Comparison of ENCODE assay signal across 23 cellular contexts in genomic region chr21:36706482-36706852, GRCh38. TPM values are rescaled to one million over a fixed set of nuclear protein-coding genes. Genes with fewer than 3 reads are reported as not detected.
A peak's percentile ranks its signal among the peaks of the same experiment; 100 is the strongest.
DNase-seq lines count a peak whose midpoint lies in the region; ATAC-seq, FAIRE-seq and TF ChIP-seq lines count a peak whose summit lies in the region.
"Had no signal": no experiment of that assay in that cellular context is flagged by ENCODE, and none has a peak within 500 bp of the region (broad histone marks: within the 10 kb centered on the region; RNA-seq: fewer than 3 reads in every experiment).

No MANE protein-coding gene starts in this region.

- H3F3A ChIP-seq in neural cell (ENCODE audit: insufficient read depth, low read length, poor library complexity, severe bottlenecking): no peaks in the 10 kb centered on the region

- no peak overlapping the region for H3K27ac ChIP-seq in BLaER1 treated with 17β-estradiol and CSF1 and Interleukin-3, amounts not matched to agents 10 nM and 100 nM
- H3K27ac ChIP-seq in neural cell (ENCODE audit: low read length): no peak overlapping the region
- H3K27ac ChIP-seq: cardiac muscle cell, hepatocyte, sigmoid colon, SJCRH30, testis had no signal

- H3K9me3 ChIP-seq in BLaER1 treated with 17β-estradiol and CSF1 and Interleukin-3, amounts not matched to agents 10 nM and 100 nM (replicated peaks in 1 of 11): peaks cover 0 to 26% (median 15%) of the 10 kb centered on the region in 11 experiments; a peak in 14 of 22 replicates
- no peaks in the 10 kb centered on the region for H3K9me3 ChIP-seq in neural cell (ENCODE audit: low read length)
- H3K9me3 ChIP-seq: sigmoid colon, SJCRH30, testis had no signal

- DNase-seq in H7: peak; percentile 39
- no peak for DNase-seq in effector memory CD8-positive, alpha-beta T cell
- no peak for DNase-seq in hippocampal formation (lab: John Stamatoyannopoulos, UW)
- no peak for DNase-seq in HPDE6-E6E7 (ENCODE audit: extremely low spot score)
- no peak for DNase-seq in HTR-8/SVneo (ENCODE audit: insufficient read length, low spot score)
- DNase-seq in stimulated activated CD4-positive, alpha-beta T cell treated with anti-CD3 and anti-CD28 coated beads, Interleukin-15, amount 100 ng/mL, for 24 hours: no peak
- DNase-seq: activated CD4-positive, alpha-beta T cell treated with anti-CD3 and anti-CD28 coated beads for 4 hours; GF-D8; KBM-7; kidney glomerular epithelial cell; NCI-H1092; NCI-H526 treated with DMSO at 0.1 percent for 48 hours; occipital lobe; OCI-M1; sigmoid colon; SJCRH30; T1000; testis had no signal

- no peak for TF ChIP-seq CTCF in neural cell (IDR thresholded peaks at IDR 0.05; ENCODE audit: poor library complexity, severe bottlenecking)

- H3K4me1 Mint-ChIP-seq in effector memory CD8-positive, alpha-beta T cell (ENCODE audit: low read depth in 2 of 2): peaks cover 15 to 30% of the 10 kb centered on the region in 2 donors

- peaks cover 0 to 99% (median 90%) of the 10 kb centered on the region in 11 experiments; a peak in 17 of 22 replicates for H4K20me1 ChIP-seq in BLaER1 treated with 17β-estradiol and CSF1 and Interleukin-3, amounts not matched to agents 10 nM and 100 nM
- no peaks in the 10 kb centered on the region for H4K20me1 ChIP-seq in neural cell (ENCODE audit: insufficient read depth)

- peaks cover 73 to 100% of the 10 kb centered on the region in 2 donors for H3K27me3 Mint-ChIP-seq in effector memory CD8-positive, alpha-beta T cell

- ATAC-seq in effector memory CD8-positive, alpha-beta T cell (replicated peaks): no peak

- H3K4me2 ChIP-seq in BLaER1 treated with 17β-estradiol and CSF1 and Interleukin-3, amounts not matched to agents 10 nM and 100 nM: peak overlapping the region in 7 of 11 experiments; percentile 1 to 44 (median 20); a peak in 9 of 22 replicates
- no peak overlapping the region for H3K4me2 ChIP-seq in neural cell (ENCODE audit: low read length)
- H3K4me2 ChIP-seq: hepatocyte had no signal

- TF ChIP-seq EP300 in neural cell (conservative IDR thresholded peaks at IDR 0.05; ENCODE audit: poor library complexity, severe bottlenecking): no peak

- no peak overlapping the region for H3K4me3 ChIP-seq in BLaER1 treated with 17β-estradiol and CSF1 and Interleukin-3, amounts not matched to agents 10 nM and 100 nM
- H3K4me3 ChIP-seq in H7 (ENCODE audit: insufficient read depth, low read depth, low read length): no peak overlapping the region
- H3K4me3 ChIP-seq in neural cell (ENCODE audit: low read length): no peak overlapping the region
- H3K4me3 ChIP-seq: cardiac muscle cell, hepatocyte, sigmoid colon, SJCRH30, testis had no signal

- H3K9me3 Mint-ChIP-seq in effector memory CD8-positive, alpha-beta T cell: no peaks in the 10 kb centered on the region

- peaks cover 100% of the 10 kb centered on the region in 11 experiments for H3K27me3 ChIP-seq in BLaER1 treated with 17β-estradiol and CSF1 and Interleukin-3, amounts not matched to agents 10 nM and 100 nM
- H3K27me3 ChIP-seq in H7 (ENCODE audit: control insufficient read depth, insufficient read depth, low read length): peaks cover 100% of the 10 kb centered on the region
- H3K27me3 ChIP-seq in neural cell (ENCODE audit: insufficient read depth, low read depth, low read length): peaks cover 100% of the 10 kb centered on the region
- H3K27me3 ChIP-seq: SJCRH30, testis had no signal

- no peak for FAIRE-seq in HTR-8/SVneo (lab: Jason Lieb, UNC)
- FAIRE-seq: GM12892 had no signal

- H3K4me1 ChIP-seq in BLaER1 treated with 17β-estradiol and CSF1 and Interleukin-3, amounts not matched to agents 10 nM and 100 nM: peaks cover 7 to 34% (median 19%) of the 10 kb centered on the region in 10 experiments; a peak in 16 of 20 replicates
- H3K4me1 ChIP-seq: SJCRH30 had no signal

- H2AFZ ChIP-seq in neural cell (ENCODE audit: low read depth, low read length): no peak overlapping the region
- H2AFZ ChIP-seq: hepatocyte had no signal

- H3K36me3 ChIP-seq in BLaER1 treated with 17β-estradiol and CSF1 and Interleukin-3, amounts not matched to agents 10 nM and 100 nM: no peaks in the 10 kb centered on the region
- H3K36me3 ChIP-seq in H7 (replicated peaks; ENCODE audit: control insufficient read depth, insufficient read depth, low read length): no peaks in the 10 kb centered on the region
- H3K36me3 ChIP-seq in neural cell (ENCODE audit: insufficient read depth, low read length): no peaks in the 10 kb centered on the region
- H3K36me3 ChIP-seq: cardiac muscle cell, sigmoid colon, SJCRH30 had no signal

- TF ChIP-seq RAD21 in neural cell (conservative IDR thresholded peaks at IDR 0.05): no peak

- H3K79me2 ChIP-seq in neural cell (replicated peaks; ENCODE audit: insufficient read depth, low read length): no peaks in the 10 kb centered on the region
- H3K79me2 ChIP-seq: hepatocyte had no signal

- H3K4me3 Mint-ChIP-seq in effector memory CD8-positive, alpha-beta T cell: peak overlapping the region; percentile 9 to 56

- H3K9me2 ChIP-seq in neural cell (ENCODE audit: insufficient read depth, low read length): no peaks in the 10 kb centered on the region

- no peak overlapping the region for H3K27ac Mint-ChIP-seq in effector memory CD8-positive, alpha-beta T cell

- H3K9ac ChIP-seq in BLaER1 treated with 17β-estradiol and CSF1 and Interleukin-3, amounts not matched to agents 10 nM and 100 nM: no peak overlapping the region
- H3K9ac ChIP-seq in neural cell (ENCODE audit: low read length): no peak overlapping the region

- H3K36me3 Mint-ChIP-seq in effector memory CD8-positive, alpha-beta T cell (ENCODE audit: insufficient read depth): no peaks in the 10 kb centered on the region

TF ChIP-seq in neural cell, 6 proteins besides CTCF, POLR2A, EP300 and RAD21:
- TF ChIP-seq POLR2AphosphoS5 (IDR thresholded peaks at IDR 0.05): peak; percentile 52
- TF ChIP-seq EZH2 (IDR thresholded peaks at IDR 0.05; ENCODE audit: borderline replicate concordance, insufficient read depth, low read length, poor library complexity, severe bottlenecking): peak; percentile 43
- no peak for TF ChIP-seq SMC3 (conservative IDR thresholded peaks at IDR 0.05; ENCODE audit: poor library complexity)
- TF ChIP-seq, protein P1, sequence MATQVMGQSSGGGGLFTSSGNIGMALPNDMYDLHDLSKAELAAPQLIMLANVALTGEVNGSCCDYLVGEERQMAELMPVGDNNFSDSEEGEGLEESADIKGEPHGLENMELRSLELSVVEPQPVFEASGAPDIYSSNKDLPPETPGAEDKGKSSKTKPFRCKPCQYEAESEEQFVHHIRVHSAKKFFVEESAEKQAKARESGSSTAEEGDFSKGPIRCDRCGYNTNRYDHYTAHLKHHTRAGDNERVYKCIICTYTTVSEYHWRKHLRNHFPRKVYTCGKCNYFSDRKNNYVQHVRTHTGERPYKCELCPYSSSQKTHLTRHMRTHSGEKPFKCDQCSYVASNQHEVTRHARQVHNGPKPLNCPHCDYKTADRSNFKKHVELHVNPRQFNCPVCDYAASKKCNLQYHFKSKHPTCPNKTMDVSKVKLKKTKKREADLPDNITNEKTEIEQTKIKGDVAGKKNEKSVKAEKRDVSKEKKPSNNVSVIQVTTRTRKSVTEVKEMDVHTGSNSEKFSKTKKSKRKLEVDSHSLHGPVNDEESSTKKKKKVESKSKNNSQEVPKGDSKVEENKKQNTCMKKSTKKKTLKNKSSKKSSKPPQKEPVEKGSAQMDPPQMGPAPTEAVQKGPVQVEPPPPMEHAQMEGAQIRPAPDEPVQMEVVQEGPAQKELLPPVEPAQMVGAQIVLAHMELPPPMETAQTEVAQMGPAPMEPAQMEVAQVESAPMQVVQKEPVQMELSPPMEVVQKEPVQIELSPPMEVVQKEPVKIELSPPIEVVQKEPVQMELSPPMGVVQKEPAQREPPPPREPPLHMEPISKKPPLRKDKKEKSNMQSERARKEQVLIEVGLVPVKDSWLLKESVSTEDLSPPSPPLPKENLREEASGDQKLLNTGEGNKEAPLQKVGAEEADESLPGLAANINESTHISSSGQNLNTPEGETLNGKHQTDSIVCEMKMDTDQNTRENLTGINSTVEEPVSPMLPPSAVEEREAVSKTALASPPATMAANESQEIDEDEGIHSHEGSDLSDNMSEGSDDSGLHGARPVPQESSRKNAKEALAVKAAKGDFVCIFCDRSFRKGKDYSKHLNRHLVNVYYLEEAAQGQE (IDR thresholded peaks at IDR 0.05; ENCODE audit: borderline replicate concordance): no peak
- no peak for TF ChIP-seq TAF1 (IDR thresholded peaks at IDR 0.05; ENCODE audit: low read depth)
- TF ChIP-seq MXI1 (conservative IDR thresholded peaks at IDR 0.05; ENCODE audit: poor library complexity, severe bottlenecking): no peak

RNA-seq across cellular contexts. Expression of gene SIM2, which starts 7.6 kb away (rescaled TPM):
- 0.07 and 0.11 TPM in 2 replicates for total RNA-seq in H7 (2014; rRNA removed; shearing (Covaris generic))
- 0.08 TPM in 1 of 2 replicates, not detected in the other for polyA plus RNA-seq in neural cell
- not detected in 2 replicates for polyA minus RNA-seq in neural cell
- total RNA-seq: cardiac muscle cell, occipital lobe, sigmoid colon had no signal
